ENCODE assay signal across 8 cellular contexts in genomic region chr2:126657146-126657635, GRCh38. TPM values are rescaled to one million over a fixed set of nuclear protein-coding genes. Genes with fewer than 3 reads are reported as not detected.
DNase-seq lines count a peak whose midpoint lies in the region; ATAC-seq and TF ChIP-seq lines count a peak whose summit lies in the region.

No MANE protein-coding gene starts in this region.

- H3K4me1 Mint-ChIP-seq in IgD-negative memory B cell (peaks cover 25 to 40% (median 32%) of the 10 kb centered on the region in 3 donors), nephron progenitor cell (peaks cover 81% of the 10 kb centered on the region)

- peak overlapping the region; percentile 85 to 95 for H3K27ac ChIP-seq in aorta (ENCODE audit: low read depth in 1 of 2, low read length in 2 of 2)

- peak overlapping the region; percentile 91 for H3K4me3 ChIP-seq in aorta (ENCODE audit: low read length in 2 of 2)

- H3K9me3 Mint-ChIP-seq in IgD-negative memory B cell: no peaks in the 10 kb centered on the region
- no peaks in the 10 kb centered on the region for H3K9me3 Mint-ChIP-seq in nephron progenitor cell

- H3K27me3 Mint-ChIP-seq in IgD-negative memory B cell: no peaks in the 10 kb centered on the region
- no peaks in the 10 kb centered on the region for H3K27me3 Mint-ChIP-seq in nephron progenitor cell (ENCODE audit: low read depth, poor library complexity)

- TF ChIP-seq CTCF in GM20000 (IDR thresholded peaks at IDR 0.05; ENCODE audit: extremely low read depth, missing control alignments) (no peak), nephron progenitor cell (IDR thresholded peaks at IDR 0.05) (no peak)

- no peaks in the 10 kb centered on the region for H3K27me3 ChIP-seq in aorta (ENCODE audit: control insufficient read depth in 1 of 2, insufficient read depth in 2 of 2, low read length in 1 of 2)

- peak overlapping the region; percentile 94 to 100 (median 96) for H3K27ac Mint-ChIP-seq in IgD-negative memory B cell
- H3K27ac Mint-ChIP-seq in nephron progenitor cell: peak overlapping the region; percentile 100

- no peaks in the 10 kb centered on the region for H3K9me3 ChIP-seq in aorta (ENCODE audit: control insufficient read depth, low read length)

- 2 to 3% methylated on average over 16 of the region's 16 CpGs for WGBS in aorta, 2 donors

- H3K36me3 Mint-ChIP-seq in IgD-negative memory B cell (no peaks in the 10 kb centered on the region), nephron progenitor cell (ENCODE audit: low read depth) (peaks cover 7% of the 10 kb centered on the region)

- H3K4me1 ChIP-seq in aorta (ENCODE audit: control insufficient read depth in 1 of 2, insufficient read depth in 2 of 2, low read length in 2 of 2): peaks cover 0 to 5% of the 10 kb centered on the region in 2 donors

- intact Hi-C loops in aorta (cut with DNase I): no loop called here

- ATAC-seq in esophagus mucosa: peak; percentile 13
- peak; percentile 68 for ATAC-seq in aorta (ENCODE audit: low FRiP score)

- H3K4me3 Mint-ChIP-seq in IgD-negative memory B cell (peak overlapping the region; percentile 94 to 99 (median 98)), nephron progenitor cell (peak overlapping the region; percentile 96)

- H3K36me3 ChIP-seq in aorta (ENCODE audit: control insufficient read depth in 1 of 2, insufficient read depth in 2 of 2, low read length in 1 of 2): no peaks in the 10 kb centered on the region

- DNase-seq in AG20443 (ENCODE audit: low spot score) (peak; percentile 72), GM20000 (ENCODE audit: low spot score) (peak; percentile 53), nephron progenitor cell (peak; percentile 43), aorta (peak; percentile 81 to 82), NCI-H146 (lab: John Stamatoyannopoulos, UW) (no peak)
- DNase-seq in activated CD8-positive, alpha-beta memory T cell treated with anti-CD3 and anti-CD28 coated beads, Interleukin-2, amount 50 U/mL, for 48 hours: peak; percentile 77

RNA-seq across cellular contexts. Expression of gene GYPC, which starts 1.2 kb away (rescaled TPM):
- polyA plus RNA-seq in IgD-negative memory B cell: 111 TPM
- 4.9 TPM for total RNA-seq in esophagus mucosa
- 10 to 100 TPM; 79.5 to 91.2 TPM for total RNA-seq in aorta
- polyA plus RNA-seq in aorta: 100 to 1,000 TPM; 118 to 173 TPM

Comparison
In these comparisons a context has a peak if more than half of its experiments do, and no peak if none do; other contexts are left out.
1. RNA of gene GYPC, which starts 1.2 kb away (total RNA-seq): 79.5 to 91.2 TPM in aorta; 4.9 TPM in esophagus mucosa (single experiment); every median in the first group is over 10 times any median in the second.